33 cellular contexts compared by ENCODE assay signal in the genomic region with DNA sequence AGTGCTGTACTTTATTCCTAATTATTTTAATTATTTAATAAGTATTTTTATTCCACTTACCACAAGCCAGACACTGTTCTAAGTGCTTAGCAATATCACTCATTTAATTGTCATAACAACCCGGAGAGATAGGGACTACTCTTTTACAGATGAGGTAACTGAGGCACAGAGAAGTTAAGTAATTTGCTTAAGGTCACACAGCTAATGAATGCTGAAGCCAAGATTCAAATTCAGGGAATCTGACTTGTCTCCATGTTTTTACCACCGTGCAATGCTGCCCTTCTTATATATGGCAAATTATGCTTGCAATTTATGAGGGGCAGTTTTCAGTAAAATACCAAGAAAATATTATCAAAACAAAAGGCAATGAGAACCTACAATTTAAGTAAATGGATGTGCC.
"Had no signal": no experiment of that assay in that cellular context is flagged by ENCODE, and none has a peak within 500 bp of the region (broad histone marks: within the 10 kb centered on the region; RNA-seq: fewer than 3 reads in every experiment).

No MANE protein-coding gene starts in this region.

- H3K27ac ChIP-seq: adrenal gland, body of pancreas, brain microvascular endothelial cell, breast epithelium, VCaP had no signal

- H3K27me3 ChIP-seq: adrenal gland, body of pancreas had no signal

- H3K9me3 ChIP-seq: adrenal gland, body of pancreas, breast epithelium had no signal

- DNase-seq: activated B cell treated with CpG ODN at 0.5 μM for 24 hours; activated CD4-positive, alpha-beta memory T cell treated with anti-CD3 and anti-CD28 coated beads for 36 hours; activated CD4-positive, alpha-beta T cell treated with anti-CD3 and anti-CD28 coated beads for 4 hours; activated CD4-positive, alpha-beta T cell treated with anti-CD3 and anti-CD28 coated beads, Interleukin-2, amount 10 ng/mL, durations not matched to agents 24 days and 14 days; activated CD4-positive, alpha-beta T cell treated with anti-CD3 and anti-CD28 coated beads, Interleukin-2, amount 50 U/mL, for 1 hour; activated CD4-positive, alpha-beta T cell treated with anti-CD3 and anti-CD28 coated beads, Interleukin-2, amount 50 U/mL, for 4 hours; activated CD4-positive, CD25-positive, alpha-beta regulatory T cell treated with anti-CD3 and anti-CD28 coated beads, Interleukin-2, amount 50 U/mL, for 72 hours; activated CD8-positive, alpha-beta memory T cell treated with anti-CD3 and anti-CD28 coated beads, Interleukin-2, amount 50 U/mL, for 4 hours; activated CD8-positive, alpha-beta T cell treated with anti-CD3 and anti-CD28 coated beads for 36 hours; activated effector memory CD4-positive, alpha-beta T cell treated with anti-CD3 and anti-CD28 coated beads, Interleukin-2, amount 50 U/mL, for 16 hours; activated gamma-delta T cell treated with Interleukin-2 at 50 U/mL for 16 hours; activated naive CD4-positive, alpha-beta T cell; activated naive CD4-positive, alpha-beta T cell treated with anti-CD3 and anti-CD28 coated beads for 36 hours; activated naive CD4-positive, alpha-beta T cell treated with anti-CD3 and anti-CD28 coated beads, Interleukin-2, amount 50 U/mL, for 16 hours; activated naive CD8-positive, alpha-beta T cell treated with anti-CD3 and anti-CD28 coated beads for 36 hours; activated T-cell treated with anti-CD3 and anti-CD28 coated beads for 4 hours; activated T-cell treated with anti-CD3 and anti-CD28 coated beads, Interleukin-2, amount 50 U/mL, for 1 hour; activated T-cell treated with anti-CD3 and anti-CD28 coated beads, Interleukin-2, amount 50 U/mL, for 4 hours; activated T-cell treated with anti-CD3 and anti-CD28 coated beads, Interleukin-2, amount 50 U/mL, for 72 hours; adrenal gland; amniotic stem cell; aorta; body of pancreas; brain microvascular endothelial cell; central memory CD4-positive, alpha-beta T cell; T-helper 2 cell; T-helper 9 cell had no signal

- ATAC-seq: activated CD8-positive, alpha-beta T cell treated with anti-CD3 and anti-CD28 coated beads for 36 hours; activated naive CD4-positive, alpha-beta T cell treated with anti-CD3 and anti-CD28 coated beads, Interleukin-2, amount 50 U/mL, for 72 hours; activated T-cell treated with anti-CD3 and anti-CD28 coated beads, Interleukin-2, amount 50 U/mL, for 4 hours; activated T-cell treated with anti-CD3 and anti-CD28 coated beads, Interleukin-2, amount 50 U/mL, for 72 hours; activated T-helper 17 cell treated with anti-CD3 and anti-CD28 coated beads, Interleukin-2, amount 50 U/mL, for 72 hours; body of pancreas had no signal

- FAIRE-seq: astrocyte, TTC549 had no signal

- H3K4me1 ChIP-seq: adrenal gland, body of pancreas, breast epithelium had no signal

- H3K36me3 ChIP-seq: adrenal gland, brain microvascular endothelial cell, breast epithelium had no signal

- H3K4me3 ChIP-seq: adrenal gland, body of pancreas, breast epithelium had no signal
